ENCODE assay signal across 10 cellular contexts in genomic region chr19:13207237-13208130, GRCh38. TPM values are rescaled to one million over a fixed set of nuclear protein-coding genes. Genes with fewer than 3 reads are reported as not detected.
DNase-seq lines count a peak whose midpoint lies in the region; ATAC-seq and TF ChIP-seq lines count a peak whose summit lies in the region.
"Had no signal": no experiment of that assay in that cellular context is flagged by ENCODE, and none has a peak within 500 bp of the region (broad histone marks: within the 10 kb centered on the region; RNA-seq: fewer than 3 reads in every experiment).

No MANE protein-coding gene starts in this region.

- intact Hi-C loops in left ventricle myocardium superior (cut with micrococcal nuclease) = no loop called here
- intact Hi-C loops in stomach (cut with DNase I; ENCODE audit: low total_unique reads) = no loop called here

- no peaks in the 10 kb centered on the region for H3K27me3 Mint-ChIP-seq in activated CD8-positive, alpha-beta memory T cell treated with anti-CD3 and anti-CD28 coated beads, Interleukin-2, amount 10 ng/mL, durations not matched to agents 7 days and 5 days

- CTCF ChIA-PET in activated CD8-positive, alpha-beta memory T cell treated with anti-CD3 and anti-CD28 coated beads, Interleukin-2, amount 10 ng/mL, durations not matched to agents 7 days and 5 days (lab: Charles Lee) = interaction anchor here (1.2 to 4.3 kb wide), 4 partner anchors 12 to 56 kb away, joined by 3 to 27 read pairs (median 4); no protein-coding TSS in a partner anchor

- WGBS in stomach, 5 donors = 65 to 71% (median 70%) methylated on average over 58 to 95 of the region's 95 CpGs

- H3K27ac ChIP-seq in stomach = peak overlapping the region; percentile 22 to 81 (median 78)
- H3K27ac ChIP-seq: 22Rv1 had no signal

- no peaks in the 10 kb centered on the region for H3K27me3 ChIP-seq in stomach

- DNase-seq in NCI-H2171 treated with DMSO at 0.1 percent for 48 hours (lab: John Stamatoyannopoulos, UW) = peak; percentile 17
- no peak for DNase-seq in NCI-H2171 (lab: John Stamatoyannopoulos, UW)
- no peak for DNase-seq in activated CD8-positive, alpha-beta memory T cell treated with anti-CD3 and anti-CD28 coated beads, Interleukin-2, amount 10 ng/mL, durations not matched to agents 7 days and 5 days
- peak; percentile 63 for DNase-seq in left ventricle myocardium superior
- no peak for DNase-seq in stomach
- no peak for DNase-seq in NCI-H2196 (lab: John Stamatoyannopoulos, UW; ENCODE audit: unreplicated experiment)

- H3K4me3 Mint-ChIP-seq in activated CD8-positive, alpha-beta memory T cell treated with anti-CD3 and anti-CD28 coated beads, Interleukin-2, amount 10 ng/mL, durations not matched to agents 7 days and 5 days = peak overlapping the region; percentile 84

- no peaks in the 10 kb centered on the region for H3K36me3 ChIP-seq in stomach

- H3K4me1 Mint-ChIP-seq in activated CD8-positive, alpha-beta memory T cell treated with anti-CD3 and anti-CD28 coated beads, Interleukin-2, amount 10 ng/mL, durations not matched to agents 7 days and 5 days = peaks cover 6% of the 10 kb centered on the region

- no peak for TF ChIP-seq CTCF in stomach (IDR thresholded peaks at IDR 0.05)

- peak; percentile 15 for ATAC-seq in activated CD8-positive, alpha-beta memory T cell treated with anti-CD3 and anti-CD28 coated beads, Interleukin-2, amount 10 ng/mL, durations not matched to agents 7 days and 5 days
- ATAC-seq in left ventricle myocardium superior (peak; percentile 70), GM21529 (IDR thresholded peaks at IDR 0.05; ENCODE audit: unreplicated experiment) (no peak), HG03139 (IDR thresholded peaks at IDR 0.05; ENCODE audit: unreplicated experiment) (no peak)
- ATAC-seq: Panc1 had no signal

- no peaks in the 10 kb centered on the region for H3K9me3 Mint-ChIP-seq in activated CD8-positive, alpha-beta memory T cell treated with anti-CD3 and anti-CD28 coated beads, Interleukin-2, amount 10 ng/mL, durations not matched to agents 7 days and 5 days (ENCODE audit: low read depth)

- H3K4me3 ChIP-seq in stomach = peak overlapping the region; percentile 46 to 52 (median 48)

- TF ChIP-seq POLR2A in stomach (IDR thresholded peaks at IDR 0.05) = no peak

- peak overlapping the region; percentile 97 for H3K27ac Mint-ChIP-seq in activated CD8-positive, alpha-beta memory T cell treated with anti-CD3 and anti-CD28 coated beads, Interleukin-2, amount 10 ng/mL, durations not matched to agents 7 days and 5 days

- TF ChIP-seq EP300 in stomach (IDR thresholded peaks at IDR 0.05) = no peak

- no peaks in the 10 kb centered on the region for H3K36me3 Mint-ChIP-seq in activated CD8-positive, alpha-beta memory T cell treated with anti-CD3 and anti-CD28 coated beads, Interleukin-2, amount 10 ng/mL, durations not matched to agents 7 days and 5 days

- peaks cover 4 to 22% (median 17%) of the 10 kb centered on the region in 4 donors for H3K4me1 ChIP-seq in stomach

- no peaks in the 10 kb centered on the region for H3K9me3 ChIP-seq in stomach

RNA-seq across cellular contexts. Expression of gene IER2, which starts 57.3 kb away (rescaled TPM):
- 100 to 1,000 TPM; 148 to 209 TPM for total RNA-seq in activated CD8-positive, alpha-beta memory T cell treated with anti-CD3 and anti-CD28 coated beads, Interleukin-2, amount 10 ng/mL, durations not matched to agents 7 days and 5 days
- 19.8 TPM for total RNA-seq in left ventricle myocardium superior
- total RNA-seq in stomach = 100 to 1,000 TPM in 3 of 5 donors, 10 to 100 TPM in 2; 32.3 to 421 (median 150) TPM
- 10 to 100 TPM; 64.3 to 87.2 (median 64.6) TPM for polyA plus RNA-seq in stomach

RNA-seq across cellular contexts. Expression of gene STX10, which starts 57.3 kb away (rescaled TPM):
- 10 to 100 TPM; 58.6 to 70.1 TPM for total RNA-seq in activated CD8-positive, alpha-beta memory T cell treated with anti-CD3 and anti-CD28 coated beads, Interleukin-2, amount 10 ng/mL, durations not matched to agents 7 days and 5 days
- total RNA-seq in left ventricle myocardium superior (46.4 TPM), stomach (100 to 1,000 TPM in 3 of 5 donors, 10 to 100 TPM in 2; 20.4 to 942 (median 117) TPM)
- polyA plus RNA-seq in stomach = 100 to 1,000 TPM in 1 of 3 donors, 10 to 100 TPM in 2; 74.8 to 114 (median 94.7) TPM

Comparison
In these comparisons a context has a peak if more than half of its experiments do, and no peak if none do; other contexts are left out.
1. DNase-seq: peak in NCI-H2171 treated with DMSO at 0.1 percent for 48 hours (single experiment) and left ventricle myocardium superior (single experiment); none in NCI-H2171 (single experiment), activated CD8-positive, alpha-beta memory T cell treated with anti-CD3 and anti-CD28 coated beads, Interleukin-2, amount 10 ng/mL, durations not matched to agents 7 days and 5 days (single experiment), stomach (single experiment) and NCI-H2196 (single experiment).
2. ATAC-seq: peak in activated CD8-positive, alpha-beta memory T cell treated with anti-CD3 and anti-CD28 coated beads, Interleukin-2, amount 10 ng/mL, durations not matched to agents 7 days and 5 days (single experiment) and left ventricle myocardium superior (single experiment); none in GM21529 (single experiment) and HG03139 (single experiment).